ENCODE assay signal across 12 cellular contexts in genomic region chr20:25033250-25033940, GRCh38. TPM values are rescaled to one million over a fixed set of nuclear protein-coding genes. Genes with fewer than 3 reads are reported as not detected.
DNase-seq lines count a peak whose midpoint lies in the region; ATAC-seq, FAIRE-seq and TF ChIP-seq lines count a peak whose summit lies in the region.
"Had no signal": no experiment of that assay in that cellular context is flagged by ENCODE, and none has a peak within 500 bp of the region (broad histone marks: within the 10 kb centered on the region; RNA-seq: fewer than 3 reads in every experiment).

No MANE protein-coding gene starts in this region.

- WGBS in mesodermal cell (ENCODE audit: insufficient coverage in 2 of 2), 2 experiments: 90 to 93% methylated on average over 5 to 7 of the region's 7 CpGs
- WGBS in thyroid gland, 2 donors: 44 to 49% methylated on average over 7 of the region's 7 CpGs

- no peak overlapping the region for H3K4me3 ChIP-seq in breast epithelium
- H3K4me3 ChIP-seq in mesodermal cell (ENCODE audit: extremely low read depth, insufficient read depth, low read length, poor library complexity, severe bottlenecking): no peak overlapping the region
- H3K4me3 ChIP-seq in thyroid gland (replicated peaks in 1 of 3): no peak overlapping the region
- H3K4me3 ChIP-seq: skin epidermis had no signal

- H3K9me3 ChIP-seq in breast epithelium (no peaks in the 10 kb centered on the region), mesodermal cell (ENCODE audit: control insufficient read depth, low read length) (no peaks in the 10 kb centered on the region), thyroid gland (no peaks in the 10 kb centered on the region)

- DNase-seq in NCI-H1694 (lab: John Stamatoyannopoulos, UW) (peak; percentile 4), NCI-H1694 treated with DMSO at 0.1 percent for 48 hours (lab: John Stamatoyannopoulos, UW) (no peak), breast epithelium (ENCODE audit: low spot score in 2 of 2) (no peak), thyroid gland (no peak), cerebellar nuclear complex (lab: John Stamatoyannopoulos, UW) (no peak), GM12891 (ENCODE audit: insufficient read length, low spot score) (no peak)
- DNase-seq: activated CD8-positive, alpha-beta T cell treated with anti-CD3 and anti-CD28 coated beads, Interleukin-2, amount 10 ng/mL, durations not matched to agents 7 days and 5 days; stimulated activated naive CD8-positive, alpha-beta T cell treated with anti-CD3 and anti-CD28 coated beads, Interleukin-15, amount 100 ng/mL, for 72 hours had no signal

- ATAC-seq in HG03457 (IDR thresholded peaks at IDR 0.05; ENCODE audit: unreplicated experiment): no peak
- ATAC-seq: activated CD8-positive, alpha-beta T cell treated with anti-CD3 and anti-CD28 coated beads, Interleukin-2, amount 10 ng/mL, durations not matched to agents 7 days and 5 days; stimulated activated naive CD8-positive, alpha-beta T cell treated with anti-CD3 and anti-CD28 coated beads, Interleukin-15, amount 100 ng/mL, for 72 hours had no signal

- TF ChIP-seq CTCF in breast epithelium (IDR thresholded peaks at IDR 0.05) (no peak), thyroid gland (IDR thresholded peaks at IDR 0.05) (no peak)

- intact Hi-C loops in breast epithelium (cut with DNase I; ENCODE audit: low total_unique reads) (no loop called here), thyroid gland (cut with DNase I) (no loop called here)

- H3K27me3 ChIP-seq in breast epithelium (no peaks in the 10 kb centered on the region), thyroid gland (no peaks in the 10 kb centered on the region)

- H3K4me1 ChIP-seq in breast epithelium (peaks cover 4 to 16% of the 10 kb centered on the region in 2 donors), mesodermal cell (ENCODE audit: control insufficient read depth, insufficient read depth, low read length, poor library complexity, severe bottlenecking) (peaks cover 3% of the 10 kb centered on the region), thyroid gland (peaks cover 46 to 64% of the 10 kb centered on the region in 2 donors)

- FAIRE-seq in GM12891 (lab: Jason Lieb, UNC): no peak

- H3K36me3 ChIP-seq in breast epithelium: no peaks in the 10 kb centered on the region
- H3K36me3 ChIP-seq in mesodermal cell (ENCODE audit: control insufficient read depth, insufficient read depth, low read length): no peaks in the 10 kb centered on the region
- H3K36me3 ChIP-seq in thyroid gland: no peaks in the 10 kb centered on the region

- TF ChIP-seq POLR2A in breast epithelium (IDR thresholded peaks at IDR 0.05): no peak
- TF ChIP-seq POLR2A in thyroid gland (IDR thresholded peaks at IDR 0.05): no peak
- TF ChIP-seq POLR2A in GM12891 (IDR thresholded peaks at IDR 0.05; ENCODE audit: low read depth, low read length): no peak

- H3K27ac ChIP-seq in breast epithelium (peak overlapping the region; percentile 66 to 73), mesodermal cell (ENCODE audit: low read depth, low read length, severe bottlenecking) (peak overlapping the region; percentile 55), thyroid gland (peak overlapping the region; percentile 79 to 89 (median 87))

TF ChIP-seq in GM12891, 5 proteins besides CTCF, POLR2A, EP300 and RAD21:
- no peak for TF ChIP-seq POU2F2 (IDR thresholded peaks at IDR 0.05; ENCODE audit: low read depth, low read length)
- TF ChIP-seq POLR2AphosphoS5 (IDR thresholded peaks at IDR 0.05; ENCODE audit: low read depth, low read length): no peak
- no peak for TF ChIP-seq SPI1 (IDR thresholded peaks at IDR 0.05; ENCODE audit: low read depth, low read length)
- no peak for TF ChIP-seq TAF1 (IDR thresholded peaks at IDR 0.05; ENCODE audit: low read depth, low read length)
- TF ChIP-seq PAX5 (IDR thresholded peaks at IDR 0.05; ENCODE audit: insufficient read depth, low read length, severe bottlenecking): no peak

RNA-seq across cellular contexts. Expression of gene ACSS1, which starts 24.5 kb away (rescaled TPM):
- total RNA-seq in breast epithelium (10 to 100 TPM; 17.6 to 38.2 (median 37.4) TPM), thyroid gland (10 to 100 TPM; 45.8 to 57.4 (median 52.1) TPM)
- 0.77 TPM for polyA plus RNA-seq in mesodermal cell (2013, experiment 1 of 2)
- polyA plus RNA-seq in mesodermal cell (2013, experiment 2 of 2): 0.46 TPM
- 10.7 TPM for polyA plus RNA-seq in GM12891 (2012; ENCODE audit: low read depth, missing spikeins)

RNA-seq across cellular contexts. Expression of gene APMAP, which starts 40.8 kb away (rescaled TPM):
- 100 to 1,000 TPM in 2 of 3 donors, 10 to 100 TPM in 1; 83.2 to 184 (median 101) TPM for total RNA-seq in breast epithelium
- polyA plus RNA-seq in mesodermal cell (2013, experiment 1 of 2): 91.6 TPM
- 79.4 TPM for polyA plus RNA-seq in mesodermal cell (2013, experiment 2 of 2)
- total RNA-seq in thyroid gland: 100 to 1,000 TPM; 171 to 205 (median 186) TPM
- 18.8 TPM for polyA plus RNA-seq in GM12891 (2012; ENCODE audit: low read depth, missing spikeins)

RNA-seq across cellular contexts. Expression of gene VSX1, which starts 48.5 kb away (rescaled TPM):
- total RNA-seq in breast epithelium (under 1 TPM in 1 of 3 donors, not detected in 2; 0.44 TPM), thyroid gland (not detected)
- polyA plus RNA-seq in mesodermal cell (2013, experiment 1 of 2): not detected
- polyA plus RNA-seq in mesodermal cell (2013, experiment 2 of 2): not detected
- not detected for polyA plus RNA-seq in GM12891 (2012; ENCODE audit: low read depth, missing spikeins)
- total RNA-seq: A172; activated CD8-positive, alpha-beta T cell treated with anti-CD3 and anti-CD28 coated beads, Interleukin-2, amount 10 ng/mL, durations not matched to agents 7 days and 5 days had no signal
